9 cellular contexts compared by ENCODE assay signal in the genomic region with DNA sequence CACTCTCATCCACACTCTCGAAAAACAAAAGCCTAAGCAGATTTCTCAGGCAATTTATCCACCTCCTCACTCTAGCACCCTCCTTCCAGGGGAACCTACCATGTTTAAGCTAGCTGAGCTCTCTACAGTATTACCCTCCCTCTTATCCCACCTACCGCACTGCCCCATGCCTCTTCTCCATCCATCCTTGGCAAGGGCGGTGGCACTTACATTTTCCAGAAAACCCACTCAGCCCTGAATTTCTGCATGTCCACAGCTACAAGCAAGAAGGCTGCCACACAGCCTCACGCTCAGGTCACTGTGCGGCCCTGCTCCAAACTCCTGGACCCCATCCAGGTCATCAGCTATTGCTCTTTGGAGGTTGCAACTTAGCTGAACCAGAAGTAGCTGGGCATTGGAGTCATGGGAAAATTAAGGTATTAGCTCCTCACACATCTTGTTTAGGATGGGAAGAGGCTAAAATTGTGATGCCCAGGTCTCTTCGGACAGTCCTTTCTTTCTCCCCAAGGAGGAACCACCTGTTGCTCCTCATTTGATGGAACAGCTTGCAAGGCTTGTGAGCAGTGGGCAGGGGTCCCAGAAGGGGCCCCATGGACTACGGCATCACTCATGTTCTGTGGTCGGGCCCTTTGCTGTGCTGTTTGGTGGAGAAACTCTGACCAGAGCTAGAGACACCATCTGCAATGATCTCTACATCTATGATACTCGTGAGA. TPM values are rescaled to one million over a fixed set of nuclear protein-coding genes. Genes with fewer than 3 reads are reported as not detected.
DNase-seq lines count a peak whose midpoint lies in the region; ATAC-seq lines count a peak whose summit lies in the region.
"Had no signal": no experiment of that assay in that cellular context is flagged by ENCODE, and none has a peak within 500 bp of the region (broad histone marks: within the 10 kb centered on the region; RNA-seq: fewer than 3 reads in every experiment).

No MANE protein-coding gene starts in this region.

- peak overlapping the region; percentile 55 for H3K27ac ChIP-seq in layer of hippocampus (ENCODE audit: low read depth, low read length)
- H3K27ac ChIP-seq in substantia nigra (ENCODE audit: low read depth, low read length, poor library complexity, severe bottlenecking) = peak overlapping the region; percentile 56

- H3K4me1 Mint-ChIP-seq in activated CD4-positive, alpha-beta T cell treated with anti-CD3 and anti-CD28 coated beads, Interleukin-2, amount 10 ng/mL, durations not matched to agents 24 days and 14 days = peaks cover 35% of the 10 kb centered on the region
- H3K4me1 Mint-ChIP-seq in activated naive CD8-positive, alpha-beta T cell treated with anti-CD3 and anti-CD28 coated beads, Interleukin-2, amount 10 ng/mL, durations not matched to agents 7 days and 5 days = peaks cover 20% of the 10 kb centered on the region

- H3K9me3 Mint-ChIP-seq in activated CD4-positive, alpha-beta T cell treated with anti-CD3 and anti-CD28 coated beads, Interleukin-2, amount 10 ng/mL, durations not matched to agents 24 days and 14 days = no peaks in the 10 kb centered on the region
- no peaks in the 10 kb centered on the region for H3K9me3 Mint-ChIP-seq in activated naive CD8-positive, alpha-beta T cell treated with anti-CD3 and anti-CD28 coated beads, Interleukin-2, amount 10 ng/mL, durations not matched to agents 7 days and 5 days

- intact Hi-C loops in activated CD4-positive, alpha-beta T cell treated with anti-CD3 and anti-CD28 coated beads, Interleukin-2, amount 10 ng/mL, durations not matched to agents 24 days and 14 days (cut with micrococcal nuclease) = loop anchor here (2.0 to 5.0 kb wide), 3 partner anchors 16 to 262 kb away; no protein-coding TSS in a partner anchor

- no peak for ATAC-seq in activated naive CD8-positive, alpha-beta T cell treated with anti-CD3 and anti-CD28 coated beads, Interleukin-2, amount 10 ng/mL, durations not matched to agents 7 days and 5 days (ENCODE audit: low read depth)

- peaks cover 39% of the 10 kb centered on the region for H3K36me3 Mint-ChIP-seq in activated CD4-positive, alpha-beta T cell treated with anti-CD3 and anti-CD28 coated beads, Interleukin-2, amount 10 ng/mL, durations not matched to agents 24 days and 14 days (ENCODE audit: low read depth)
- H3K36me3 Mint-ChIP-seq in activated naive CD8-positive, alpha-beta T cell treated with anti-CD3 and anti-CD28 coated beads, Interleukin-2, amount 10 ng/mL, durations not matched to agents 7 days and 5 days = peaks cover 3% of the 10 kb centered on the region

- POLR2A ChIA-PET in activated naive CD8-positive, alpha-beta T cell treated with anti-CD3 and anti-CD28 coated beads, Interleukin-2, amount 10 ng/mL, durations not matched to agents 7 days and 5 days (lab: Charles Lee) = interaction anchor here (1.4 to 7.0 kb wide), 7 partner anchors 18 to 102 kb away, joined by 3 to 118 read pairs (median 8); partner anchors contain the start of genes ARHGAP30, DEDD, NIT1 and PFDN2

- no peak for DNase-seq in activated CD4-positive, alpha-beta T cell treated with anti-CD3 and anti-CD28 coated beads, Interleukin-2, amount 10 ng/mL, durations not matched to agents 24 days and 14 days
- no peak for DNase-seq in activated CD4-positive, alpha-beta T cell treated with anti-CD3 and anti-CD28 coated beads, Interleukin-2, amount 50 U/mL, for 4 hours
- peak; percentile 17 for DNase-seq in activated naive CD8-positive, alpha-beta T cell treated with anti-CD3 and anti-CD28 coated beads, Interleukin-2, amount 10 ng/mL, durations not matched to agents 7 days and 5 days
- DNase-seq in substantia nigra (lab: John Stamatoyannopoulos, UW) = peak in 1 of 49 donors; percentile 6
- no peak for DNase-seq in foreskin melanocyte
- DNase-seq in COLO668 (lab: John Stamatoyannopoulos, UW; ENCODE audit: unreplicated experiment) = no peak
- no peak for DNase-seq in EL
- DNase-seq: activated CD4-positive, alpha-beta T cell treated with anti-CD3 and anti-CD28 coated beads, Interleukin-2, amount 50 U/mL, for 1 hour had no signal

- H3K27ac Mint-ChIP-seq in activated CD4-positive, alpha-beta T cell treated with anti-CD3 and anti-CD28 coated beads, Interleukin-2, amount 10 ng/mL, durations not matched to agents 24 days and 14 days = peak overlapping the region; percentile 6
- H3K27ac Mint-ChIP-seq in activated naive CD8-positive, alpha-beta T cell treated with anti-CD3 and anti-CD28 coated beads, Interleukin-2, amount 10 ng/mL, durations not matched to agents 7 days and 5 days = peak overlapping the region; percentile 70

- peak overlapping the region; percentile 75 for H3K4me3 Mint-ChIP-seq in activated CD4-positive, alpha-beta T cell treated with anti-CD3 and anti-CD28 coated beads, Interleukin-2, amount 10 ng/mL, durations not matched to agents 24 days and 14 days
- H3K4me3 Mint-ChIP-seq in activated naive CD8-positive, alpha-beta T cell treated with anti-CD3 and anti-CD28 coated beads, Interleukin-2, amount 10 ng/mL, durations not matched to agents 7 days and 5 days = peak overlapping the region; percentile 77

- no peaks in the 10 kb centered on the region for H3K27me3 ChIP-seq in layer of hippocampus (ENCODE audit: control insufficient read depth, insufficient read depth, low read length)

- H3K27me3 Mint-ChIP-seq in activated CD4-positive, alpha-beta T cell treated with anti-CD3 and anti-CD28 coated beads, Interleukin-2, amount 10 ng/mL, durations not matched to agents 24 days and 14 days = peaks cover 2% of the 10 kb centered on the region
- no peaks in the 10 kb centered on the region for H3K27me3 Mint-ChIP-seq in activated naive CD8-positive, alpha-beta T cell treated with anti-CD3 and anti-CD28 coated beads, Interleukin-2, amount 10 ng/mL, durations not matched to agents 7 days and 5 days

RNA-seq across cellular contexts. Expression of gene KLHDC9, which starts 1.1 kb away (rescaled TPM):
- not detected in 2 replicates for total RNA-seq in activated CD4-positive, alpha-beta T cell treated with anti-CD3 and anti-CD28 coated beads, Interleukin-2, amount 10 ng/mL, durations not matched to agents 24 days and 14 days
- 1 to 10 TPM; 1.2 TPM for total RNA-seq in activated naive CD8-positive, alpha-beta T cell treated with anti-CD3 and anti-CD28 coated beads, Interleukin-2, amount 10 ng/mL, durations not matched to agents 7 days and 5 days

RNA-seq across cellular contexts. Expression of gene NECTIN4, which starts 9.9 kb away (rescaled TPM):
- total RNA-seq in activated CD4-positive, alpha-beta T cell treated with anti-CD3 and anti-CD28 coated beads, Interleukin-2, amount 10 ng/mL, durations not matched to agents 24 days and 14 days = 0.05 TPM in 1 of 2 replicates, not detected in the other
- total RNA-seq in activated naive CD8-positive, alpha-beta T cell treated with anti-CD3 and anti-CD28 coated beads, Interleukin-2, amount 10 ng/mL, durations not matched to agents 7 days and 5 days = not detected

RNA-seq across cellular contexts. Expression of gene PFDN2, which starts 18.6 kb away (rescaled TPM):
- 173 and 178 TPM in 2 replicates for total RNA-seq in activated CD4-positive, alpha-beta T cell treated with anti-CD3 and anti-CD28 coated beads, Interleukin-2, amount 10 ng/mL, durations not matched to agents 24 days and 14 days
- total RNA-seq in activated naive CD8-positive, alpha-beta T cell treated with anti-CD3 and anti-CD28 coated beads, Interleukin-2, amount 10 ng/mL, durations not matched to agents 7 days and 5 days = 10 to 100 TPM; 54.1 to 62.3 TPM

RNA-seq across cellular contexts. Expression of gene NIT1, which starts 18.7 kb away (rescaled TPM):
- 46.7 and 48.2 TPM in 2 replicates for total RNA-seq in activated CD4-positive, alpha-beta T cell treated with anti-CD3 and anti-CD28 coated beads, Interleukin-2, amount 10 ng/mL, durations not matched to agents 24 days and 14 days
- total RNA-seq in activated naive CD8-positive, alpha-beta T cell treated with anti-CD3 and anti-CD28 coated beads, Interleukin-2, amount 10 ng/mL, durations not matched to agents 7 days and 5 days = 10 to 100 TPM; 44.7 to 49.3 TPM

RNA-seq across cellular contexts. Expression of gene ARHGAP30, which starts 29.6 kb away (rescaled TPM):
- 134 and 139 TPM in 2 replicates for total RNA-seq in activated CD4-positive, alpha-beta T cell treated with anti-CD3 and anti-CD28 coated beads, Interleukin-2, amount 10 ng/mL, durations not matched to agents 24 days and 14 days
- total RNA-seq in activated naive CD8-positive, alpha-beta T cell treated with anti-CD3 and anti-CD28 coated beads, Interleukin-2, amount 10 ng/mL, durations not matched to agents 7 days and 5 days = 100 to 1,000 TPM; 260 to 273 TPM
